ENCODE assay signal across 10 cellular contexts in the genomic region with DNA sequence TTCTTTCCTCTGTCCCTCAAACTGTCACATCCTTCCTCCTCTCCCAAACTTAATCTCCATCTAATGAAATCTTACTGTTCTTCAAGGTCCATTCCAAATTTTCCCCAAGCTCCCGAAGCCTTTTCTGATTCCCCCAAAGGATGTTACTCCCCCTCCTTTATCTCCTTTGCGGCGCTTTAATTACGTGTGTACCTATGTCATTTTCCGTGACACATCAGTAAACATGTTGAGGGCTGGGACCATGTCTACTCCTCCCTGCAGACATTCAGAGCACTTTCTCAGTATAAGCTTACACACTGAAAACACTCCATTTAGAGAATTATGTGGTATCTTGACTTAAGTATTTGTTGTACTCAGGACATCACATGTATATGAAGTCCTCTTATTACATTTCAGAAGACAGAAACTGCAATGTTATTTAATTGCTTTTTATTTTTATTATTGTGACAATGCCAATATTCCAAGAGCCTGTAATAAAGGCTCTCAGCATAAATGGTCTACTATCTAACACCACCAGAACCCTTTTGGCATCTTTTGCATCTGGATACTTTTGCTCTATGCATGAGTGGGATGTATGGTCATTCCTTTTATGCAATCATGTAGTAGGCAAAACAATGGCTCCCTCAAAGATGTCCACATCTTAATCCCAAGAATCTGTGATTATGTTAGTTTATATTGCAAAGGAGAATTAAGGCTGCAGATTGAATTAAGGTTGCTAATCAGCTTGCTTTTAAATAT. TPM values are rescaled to one million over a fixed set of nuclear protein-coding genes. Genes with fewer than 3 reads are reported as not detected.
DNase-seq lines count a peak whose midpoint lies in the region; ATAC-seq, FAIRE-seq and TF ChIP-seq lines count a peak whose summit lies in the region.
"Had no signal": no experiment of that assay in that cellular context is flagged by ENCODE, and none has a peak within 500 bp of the region (broad histone marks: within the 10 kb centered on the region; RNA-seq: fewer than 3 reads in every experiment).

No MANE protein-coding gene starts in this region.

- no peaks in the 10 kb centered on the region for H4K20me1 ChIP-seq in astrocyte (ENCODE audit: insufficient read depth, low read length)

- H3K36me3 Mint-ChIP-seq in activated T-cell treated with anti-CD3 and anti-CD28 coated beads, Interleukin-2, amount 50 U/mL, for 24 hours (ENCODE audit: low read depth) = peaks cover 38% of the 10 kb centered on the region
- no peaks in the 10 kb centered on the region for H3K36me3 Mint-ChIP-seq in astrocyte (ENCODE audit: low read depth, unreplicated experiment)

- 74 to 92% (median 82%) methylated on average over 5 of the region's 5 CpGs for WGBS in psoas muscle, 3 donors

- ATAC-seq in psoas muscle = no peak
- ATAC-seq in GM19035 (IDR thresholded peaks at IDR 0.05; ENCODE audit: unreplicated experiment) = no peak
- no peak for ATAC-seq in GM19023 (IDR thresholded peaks at IDR 0.05; ENCODE audit: unreplicated experiment)
- ATAC-seq: heart right ventricle had no signal

- H3K4me3 ChIP-seq in astrocyte (ENCODE audit: insufficient read depth, low read depth, low read length) (no peak overlapping the region), psoas muscle (peak overlapping the region; percentile 89)
- H3K4me3 ChIP-seq: SJCRH30 had no signal

- no peak for FAIRE-seq in astrocyte (lab: Jason Lieb, UNC)

- H3K4me1 ChIP-seq in astrocyte (ENCODE audit: insufficient read depth, low read length) (no peaks in the 10 kb centered on the region), psoas muscle (no peaks in the 10 kb centered on the region)
- H3K4me1 ChIP-seq: SJCRH30 had no signal

- no peaks in the 10 kb centered on the region for H3K79me2 ChIP-seq in astrocyte (ENCODE audit: insufficient read depth, low read length)

- H3K4me2 ChIP-seq in astrocyte (ENCODE audit: low read length) = no peak overlapping the region

- TF ChIP-seq CTCF in astrocyte (IDR thresholded peaks at IDR 0.05; ENCODE audit: insufficient read depth, low read depth, low read length) (no peak), psoas muscle (IDR thresholded peaks at IDR 0.05) (no peak)

- H2AFZ ChIP-seq in astrocyte (ENCODE audit: low read depth, low read length) = no peak overlapping the region

- no peaks in the 10 kb centered on the region for H3K9me3 ChIP-seq in KOPT-K1 (ENCODE audit: insufficient read depth, low read length, poor library complexity, severe bottlenecking)
- no peaks in the 10 kb centered on the region for H3K9me3 ChIP-seq in astrocyte (ENCODE audit: insufficient read depth, low read depth, low read length)
- H3K9me3 ChIP-seq in psoas muscle = no peaks in the 10 kb centered on the region
- H3K9me3 ChIP-seq: heart right ventricle, SJCRH30 had no signal

- no peak for DNase-seq in activated T-cell treated with anti-CD3 and anti-CD28 coated beads, Interleukin-2, amount 50 U/mL, for 24 hours
- DNase-seq in activated T-cell treated with anti-CD3 and anti-CD28 coated beads for 4 hours = no peak
- DNase-seq in astrocyte (ENCODE audit: low read depth) = no peak
- DNase-seq in psoas muscle = no peak
- no peak for DNase-seq in cerebellar cortex (ENCODE audit: low spot score)
- DNase-seq: heart right ventricle, SJCRH30 had no signal

- H3K27me3 ChIP-seq in astrocyte (ENCODE audit: insufficient read depth, low read length) (no peaks in the 10 kb centered on the region), psoas muscle (ENCODE audit: insufficient read depth in 3 of 3, low read length in 2 of 3) (no peaks in the 10 kb centered on the region)
- H3K27me3 ChIP-seq: heart right ventricle had no signal

- H3K27ac Mint-ChIP-seq in activated T-cell treated with anti-CD3 and anti-CD28 coated beads, Interleukin-2, amount 50 U/mL, for 24 hours = peak overlapping the region; percentile 97
- no peak overlapping the region for H3K27ac Mint-ChIP-seq in astrocyte (ENCODE audit: unreplicated experiment)

- peaks cover 60% of the 10 kb centered on the region for H3K4me1 Mint-ChIP-seq in activated T-cell treated with anti-CD3 and anti-CD28 coated beads, Interleukin-2, amount 50 U/mL, for 24 hours (ENCODE audit: low read depth)
- H3K4me1 Mint-ChIP-seq in astrocyte (ENCODE audit: low read depth, unreplicated experiment) = peaks cover 4% of the 10 kb centered on the region

- no peak overlapping the region for H3K9ac ChIP-seq in astrocyte (ENCODE audit: low read length)

- no peaks in the 10 kb centered on the region for H3K27me3 Mint-ChIP-seq in activated T-cell treated with anti-CD3 and anti-CD28 coated beads, Interleukin-2, amount 50 U/mL, for 24 hours
- no peaks in the 10 kb centered on the region for H3K27me3 Mint-ChIP-seq in astrocyte (ENCODE audit: low read depth, unreplicated experiment)

- H3K36me3 ChIP-seq in KOPT-K1 (ENCODE audit: insufficient read depth, low read length) (peaks cover 14% of the 10 kb centered on the region; the same call in 1 of the 2 replicates), astrocyte (ENCODE audit: insufficient read depth, low read length) (no peaks in the 10 kb centered on the region), psoas muscle (ENCODE audit: insufficient read depth in 1 of 2, low read depth in 1 of 2) (no peaks in the 10 kb centered on the region)
- H3K36me3 ChIP-seq: SJCRH30 had no signal

- no peaks in the 10 kb centered on the region for H3K9me3 Mint-ChIP-seq in activated T-cell treated with anti-CD3 and anti-CD28 coated beads, Interleukin-2, amount 50 U/mL, for 24 hours
- peaks cover 3% of the 10 kb centered on the region for H3K9me3 Mint-ChIP-seq in astrocyte (ENCODE audit: unreplicated experiment)

- peak overlapping the region; percentile 86 for H3K4me3 Mint-ChIP-seq in activated T-cell treated with anti-CD3 and anti-CD28 coated beads, Interleukin-2, amount 50 U/mL, for 24 hours
- peak overlapping the region; percentile 61 for H3K4me3 Mint-ChIP-seq in astrocyte (ENCODE audit: unreplicated experiment)

- H3K27ac ChIP-seq in KOPT-K1 (ENCODE audit: low read depth, low read length, poor library complexity, severe bottlenecking) = peak overlapping the region; percentile 98
- no peak overlapping the region for H3K27ac ChIP-seq in astrocyte (ENCODE audit: low read depth, low read length)
- H3K27ac ChIP-seq in psoas muscle = no peak overlapping the region
- H3K27ac ChIP-seq: SJCRH30 had no signal

- intact Hi-C loops in psoas muscle (cut with DNase I) = no loop called here

RNA-seq across cellular contexts. Expression of gene NMI, which starts 1.8 kb away (rescaled TPM):
- total RNA-seq in astrocyte (7.5 and 7.6 TPM in 2 replicates), psoas muscle (1 to 10 TPM; 2.6 to 5.2 (median 3.3) TPM)
- polyA plus RNA-seq in psoas muscle = 1 to 10 TPM; 2.0 to 5.2 (median 3.8) TPM

RNA-seq across cellular contexts. Expression of gene RBM43, which starts 26.0 kb away (rescaled TPM):
- total RNA-seq in astrocyte (4.8 and 5.5 TPM in 2 replicates), psoas muscle (1 to 10 TPM in 3 of 4 donors, under 1 TPM in 1; 0.68 to 3.1 (median 1.1) TPM)
- 1 to 10 TPM in 1 of 3 donors, under 1 TPM in 2; 0.52 to 1.8 (median 0.64) TPM for polyA plus RNA-seq in psoas muscle
